Comparison of ENCODE assay signal across 8 cellular contexts in genomic region chr1:84892657-84893618, GRCh38. TPM values are rescaled to one million over a fixed set of nuclear protein-coding genes. Genes with fewer than 3 reads are reported as not detected.
A peak's percentile ranks its signal among the peaks of the same experiment; 100 is the strongest.
DNase-seq lines count a peak whose midpoint lies in the region; ATAC-seq and TF ChIP-seq lines count a peak whose summit lies in the region.

Gene LPAR3 (minus strand): TSS chr1:84893206. CDS start chr1:84866120, 27,086 bp downstream.

- WGBS in hepatocyte (ENCODE audit: low lambda C conversion rate, missing lambda C conversion rate): 2% methylated on average over 79 of the region's 97 CpGs

- peaks cover 4% of the 10 kb centered on the region for H3K4me1 ChIP-seq in hepatocyte (ENCODE audit: insufficient read depth)

- peak within 1 kb of the TSS; percentile 92 for H2AFZ ChIP-seq in hepatocyte

- peaks cover 15% of the 10 kb centered on the region for H3K4me1 Mint-ChIP-seq in activated naive CD4-positive, alpha-beta T cell treated with anti-CD3 and anti-CD28 coated beads for 36 hours (ENCODE audit: low read depth)

- intact Hi-C loops in activated naive CD4-positive, alpha-beta T cell treated with anti-CD3 and anti-CD28 coated beads for 36 hours (cut with micrococcal nuclease): loop anchor here (1.0 to 2.0 kb wide), 2 partner anchors 39 to 110 kb away; no protein-coding TSS in a partner anchor

- H3K36me3 ChIP-seq in hepatocyte (replicated peaks; ENCODE audit: insufficient read depth, low read depth): no peaks in the 10 kb centered on the region

- peak within 1 kb of the TSS; percentile 96 for H3K4me2 ChIP-seq in hepatocyte

- H3K9me3 ChIP-seq in hepatocyte (ENCODE audit: low read depth): no peaks in the 10 kb centered on the region

- H3K27me3 ChIP-seq in hepatocyte: peaks cover 46% of the 10 kb centered on the region

- DNase-seq in DMS 273 (lab: John Stamatoyannopoulos, UW; ENCODE audit: unreplicated experiment): peak; percentile 93
- DNase-seq in NCI-H2227 (lab: John Stamatoyannopoulos, UW; ENCODE audit: unreplicated experiment): peak; percentile 17
- DNase-seq in activated naive CD4-positive, alpha-beta T cell treated with anti-CD3 and anti-CD28 coated beads for 36 hours: peak; percentile 48
- peak; percentile 44 for DNase-seq in hepatocyte (ENCODE audit: low spot score)
- peak; percentile 50 for DNase-seq in stimulated activated CD4-positive, alpha-beta T cell treated with anti-CD3 and anti-CD28 coated beads, Interleukin-15, amount 100 ng/mL, for 24 hours
- DNase-seq in SHP77 (lab: John Stamatoyannopoulos, UW): no peak
- no peak for DNase-seq in NK-92 treated with Interleukin-12 subunit alpha and Interleukin-12 subunit beta, amount 100 ng/mL, for 24 hours (lab: John Stamatoyannopoulos, UW)

- no peak for ATAC-seq in HG02970 (IDR thresholded peaks at IDR 0.05; ENCODE audit: low FRiP score, unreplicated experiment)

- H3K9me2 ChIP-seq in hepatocyte (replicated peaks; ENCODE audit: insufficient read depth): no peaks in the 10 kb centered on the region

- no peaks in the 10 kb centered on the region for H4K20me1 ChIP-seq in hepatocyte (ENCODE audit: insufficient read depth, poor library complexity, severe bottlenecking)

- H3K27ac Mint-ChIP-seq in activated naive CD4-positive, alpha-beta T cell treated with anti-CD3 and anti-CD28 coated beads for 36 hours: no peak within 1 kb of the TSS

- H3K4me3 Mint-ChIP-seq in activated naive CD4-positive, alpha-beta T cell treated with anti-CD3 and anti-CD28 coated beads for 36 hours: peak within 1 kb of the TSS; percentile 65

- TF ChIP-seq CTCF in hepatocyte (IDR thresholded peaks at IDR 0.05; ENCODE audit: poor library complexity): no peak

- H3K4me3 ChIP-seq in hepatocyte: peak within 1 kb of the TSS; percentile 55

- no peaks in the 10 kb centered on the region for H3K36me3 Mint-ChIP-seq in activated naive CD4-positive, alpha-beta T cell treated with anti-CD3 and anti-CD28 coated beads for 36 hours (ENCODE audit: low read depth)

- H3K27ac ChIP-seq in hepatocyte: no peak within 1 kb of the TSS

- H3K79me2 ChIP-seq in hepatocyte: no peaks in the 10 kb centered on the region

- H3K27me3 Mint-ChIP-seq in activated naive CD4-positive, alpha-beta T cell treated with anti-CD3 and anti-CD28 coated beads for 36 hours (ENCODE audit: low read depth): peaks cover 26% of the 10 kb centered on the region

- H3K9me3 Mint-ChIP-seq in activated naive CD4-positive, alpha-beta T cell treated with anti-CD3 and anti-CD28 coated beads for 36 hours: no peaks in the 10 kb centered on the region

- CTCF ChIA-PET in activated naive CD4-positive, alpha-beta T cell treated with anti-CD3 and anti-CD28 coated beads for 36 hours (lab: Charles Lee): interaction anchor here (1.2 to 2.1 kb wide), 2 partner anchors 43 to 52 kb away, joined by 3 to 12 read pairs; no protein-coding TSS in a partner anchor

RNA-seq across cellular contexts. Expression of gene LPAR3, which starts in this region (rescaled TPM):
- 1 to 10 TPM in 1 of 2 experiments, under 1 TPM in 1; 0.74 to 1.1 TPM for total RNA-seq in activated naive CD4-positive, alpha-beta T cell treated with anti-CD3 and anti-CD28 coated beads for 36 hours
- 1.8 and 2.7 TPM in 2 replicates for total RNA-seq in hepatocyte
- polyA plus RNA-seq in hepatocyte: 0.18 and 1.3 TPM in 2 replicates

Comparison
In these comparisons a context has a peak if more than half of its experiments do, and no peak if none do; other contexts are left out.
1. DNase-seq: peak in DMS 273 (single experiment), NCI-H2227 (single experiment), activated naive CD4-positive, alpha-beta T cell treated with anti-CD3 and anti-CD28 coated beads for 36 hours (single experiment), hepatocyte (single experiment) and stimulated activated CD4-positive, alpha-beta T cell treated with anti-CD3 and anti-CD28 coated beads, Interleukin-15, amount 100 ng/mL, for 24 hours (single experiment); none in SHP77 (0 of 2) and NK-92 treated with Interleukin-12 subunit alpha and Interleukin-12 subunit beta, amount 100 ng/mL, for 24 hours (single experiment).